ENCODE assay signal across 22 cellular contexts in the genomic region with DNA sequence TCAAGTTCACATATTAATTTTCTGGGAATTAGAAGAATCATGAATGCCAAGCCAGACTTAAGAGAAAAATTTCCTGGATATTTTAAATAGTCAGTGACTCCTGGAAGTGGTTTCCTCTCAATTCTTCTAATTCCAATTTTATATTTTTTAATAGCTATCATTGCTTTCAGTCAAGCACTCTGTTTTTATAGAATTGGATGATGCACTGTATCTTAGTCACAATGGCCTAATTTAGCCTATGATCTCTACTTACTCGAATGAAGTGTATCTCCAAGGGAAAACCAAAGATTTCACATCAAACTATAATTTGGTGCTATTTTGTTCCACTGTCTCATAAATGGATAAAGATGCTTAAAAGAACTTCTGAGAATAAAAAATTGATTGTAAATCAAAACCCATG.
"Had no signal": no experiment of that assay in that cellular context is flagged by ENCODE, and none has a peak within 500 bp of the region (broad histone marks: within the 10 kb centered on the region; RNA-seq: fewer than 3 reads in every experiment).

No MANE protein-coding gene starts in this region.

- H3K27ac ChIP-seq: left lung, lower lobe of right lung, parathyroid adenoma, psoas muscle, right atrium auricular region, right lobe of liver, skin epidermis, tibial nerve had no signal

- H3K27ac Mint-ChIP-seq: immature natural killer cell; naive B cell; natural killer cell; stimulated activated effector memory CD8-positive, alpha-beta T cell treated with anti-CD3 and anti-CD28 coated beads, Interleukin-12 subunit alpha, Interleukin-12 subunit beta, amount 100 ng/mL, for 72 hours; stimulated activated naive CD8-positive, alpha-beta T cell treated with anti-CD3 and anti-CD28 coated beads, Interleukin-15, Interleukin-2, amounts not matched to agents 100 ng/mL and 50 ng/mL, for 24 hours; type B pancreatic cell had no signal

- DNase-seq: hypothalamus; immature natural killer cell; kidney; left colon; left lung; lower lobe of right lung; mammary epithelial cell; mesenchymal stem cell; naive B cell; natural killer cell; psoas muscle; right lobe of liver; stimulated activated CD4-positive, alpha-beta T cell treated with anti-CD3 and anti-CD28 coated beads, Interleukin-4, amount 100 ng/mL, for 24 hours; stimulated activated naive CD4-positive, alpha-beta T cell; uterus had no signal

- H3K36me3 Mint-ChIP-seq: immature natural killer cell; naive B cell; natural killer cell; stimulated activated effector memory CD8-positive, alpha-beta T cell treated with anti-CD3 and anti-CD28 coated beads, Interleukin-12 subunit alpha, Interleukin-12 subunit beta, amount 100 ng/mL, for 72 hours; type B pancreatic cell had no signal

- H3K27me3 Mint-ChIP-seq: naive B cell, type B pancreatic cell had no signal

- H3K4me3 Mint-ChIP-seq: immature natural killer cell; naive B cell; natural killer cell; stimulated activated effector memory CD8-positive, alpha-beta T cell treated with anti-CD3 and anti-CD28 coated beads, Interleukin-12 subunit alpha, Interleukin-12 subunit beta, amount 100 ng/mL, for 72 hours; stimulated activated naive CD8-positive, alpha-beta T cell treated with anti-CD3 and anti-CD28 coated beads, Interleukin-15, Interleukin-2, amounts not matched to agents 100 ng/mL and 50 ng/mL, for 24 hours; type B pancreatic cell had no signal

- H3K9me3 Mint-ChIP-seq: natural killer cell; stimulated activated effector memory CD8-positive, alpha-beta T cell treated with anti-CD3 and anti-CD28 coated beads, Interleukin-12 subunit alpha, Interleukin-12 subunit beta, amount 100 ng/mL, for 72 hours; stimulated activated naive CD8-positive, alpha-beta T cell treated with anti-CD3 and anti-CD28 coated beads, Interleukin-15, Interleukin-2, amounts not matched to agents 100 ng/mL and 50 ng/mL, for 24 hours; type B pancreatic cell had no signal

- H3K4me1 Mint-ChIP-seq: immature natural killer cell; naive B cell; natural killer cell; stimulated activated effector memory CD8-positive, alpha-beta T cell treated with anti-CD3 and anti-CD28 coated beads, Interleukin-12 subunit alpha, Interleukin-12 subunit beta, amount 100 ng/mL, for 72 hours had no signal
